Comparison of ENCODE assay signal across 1 cellular context in genomic region chr9:107246259-107247254, GRCh38.
TF ChIP-seq lines count a peak whose summit lies in the region.

No MANE protein-coding gene starts in this region.

TF ChIP-seq in endothelial cell of umbilical vein, 7 proteins besides CTCF, POLR2A, EP300 and RAD21:
- TF ChIP-seq MYC (IDR thresholded peaks at IDR 0.05; ENCODE audit: low read depth, low read length) = no peak
- no peak for TF ChIP-seq POLR2AphosphoS5 (IDR thresholded peaks at IDR 0.05; ENCODE audit: insufficient read depth, low read depth, low read length)
- no peak for TF ChIP-seq FOS (IDR thresholded peaks at IDR 0.05; ENCODE audit: borderline replicate concordance, insufficient read depth, low read length)
- no peak for TF ChIP-seq EZH2 (IDR thresholded peaks at IDR 0.05; ENCODE audit: borderline replicate concordance, low read depth, low read length, severe bottlenecking)
- no peak for TF ChIP-seq JUN (IDR thresholded peaks at IDR 0.05; ENCODE audit: borderline replicate concordance, insufficient read depth, insufficient read length, low read depth)
- no peak for TF ChIP-seq MAX (IDR thresholded peaks at IDR 0.05; ENCODE audit: insufficient read depth, insufficient read length)
- TF ChIP-seq GATA2 (IDR thresholded peaks at IDR 0.05; ENCODE audit: insufficient read depth, insufficient read length, low read depth, low read length) = no peak
TF ChIP-seq in endothelial cell of umbilical vein: peak in this region for 0.
